In the genomic region with DNA sequence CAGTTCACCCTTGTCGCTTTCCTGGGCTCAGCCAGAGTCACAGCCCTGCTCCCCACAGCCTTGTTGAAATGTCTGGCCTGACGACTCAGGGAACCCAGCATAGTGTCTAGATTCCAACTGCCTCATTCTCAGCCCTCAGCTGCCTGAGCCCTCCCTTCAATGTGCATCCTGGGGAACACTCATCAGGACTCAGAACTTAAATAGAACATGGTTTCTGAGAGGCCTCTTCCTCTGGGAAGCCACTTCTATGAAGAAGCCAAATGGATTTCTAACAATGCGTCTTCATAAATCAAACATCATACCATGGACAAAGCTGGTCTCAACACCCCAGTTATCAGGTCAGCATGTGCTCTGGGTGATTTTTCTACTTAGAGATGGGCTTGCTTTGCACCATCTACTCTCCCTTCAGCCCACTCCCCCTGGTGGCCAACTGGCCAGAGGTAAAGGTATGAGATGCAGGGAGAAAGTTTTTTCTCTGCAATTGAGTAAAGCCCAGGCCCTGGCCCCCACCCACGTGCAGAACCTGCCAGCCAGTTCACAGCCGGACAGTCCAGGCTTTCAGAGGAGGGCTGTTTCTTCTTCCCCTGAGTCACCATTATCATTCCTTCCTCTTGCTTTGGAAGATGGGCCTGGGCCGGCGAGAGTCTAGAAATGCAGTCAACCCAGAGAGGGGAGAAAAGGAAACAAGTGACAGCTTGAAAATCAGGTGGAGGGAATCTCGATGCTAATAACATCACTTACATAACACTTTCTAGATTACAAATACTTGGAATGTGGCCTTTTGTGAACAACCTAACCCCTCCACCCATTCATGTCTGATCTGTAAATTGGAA, we compare ENCODE assay signal across 1 cellular context.
TF ChIP-seq lines count a peak whose summit lies in the region.

No MANE protein-coding gene starts in this region.

TF ChIP-seq in GM12878, 131 proteins besides CTCF, POLR2A, EP300 and RAD21 (continues in another document):
- no peak for TF ChIP-seq ZNF217 (IDR thresholded peaks at IDR 0.05)
- TF ChIP-seq ATF3 (IDR thresholded peaks at IDR 0.05; ENCODE audit: borderline replicate concordance, extremely low read depth, low read depth, low read length), result no peak
- TF ChIP-seq FOXK2 (IDR thresholded peaks at IDR 0.05), result no peak
- no peak for TF ChIP-seq SRF (IDR thresholded peaks at IDR 0.05; ENCODE audit: low read depth in 2 of 2, low read length in 2 of 2)
- no peak for TF ChIP-seq PRDM15 (CRISPR knock-in tag; IDR thresholded peaks at IDR 0.05)
- peak; percentile 78 for TF ChIP-seq YY1 (IDR thresholded peaks at IDR 0.05; ENCODE audit: low read depth, low read length)
- TF ChIP-seq MAX (IDR thresholded peaks at IDR 0.05; ENCODE audit: low read depth, low read length), result no peak
- TF ChIP-seq HDAC6 (IDR thresholded peaks at IDR 0.05; ENCODE audit: unreplicated experiment), result no peak
- no peak for TF ChIP-seq RB1 (IDR thresholded peaks at IDR 0.05; ENCODE audit: borderline replicate concordance)
- no peak for TF ChIP-seq CHD1 (IDR thresholded peaks at IDR 0.05; ENCODE audit: low read depth, low read length)
- TF ChIP-seq MYC (IDR thresholded peaks at IDR 0.05; ENCODE audit: insufficient read depth, insufficient read length, insufficient replicate concordance, low read length, severe bottlenecking), result no peak
- TF ChIP-seq SMC3 (IDR thresholded peaks at IDR 0.05; ENCODE audit: borderline replicate concordance, low read length), result peak; percentile 95
- TF ChIP-seq, protein P1, sequence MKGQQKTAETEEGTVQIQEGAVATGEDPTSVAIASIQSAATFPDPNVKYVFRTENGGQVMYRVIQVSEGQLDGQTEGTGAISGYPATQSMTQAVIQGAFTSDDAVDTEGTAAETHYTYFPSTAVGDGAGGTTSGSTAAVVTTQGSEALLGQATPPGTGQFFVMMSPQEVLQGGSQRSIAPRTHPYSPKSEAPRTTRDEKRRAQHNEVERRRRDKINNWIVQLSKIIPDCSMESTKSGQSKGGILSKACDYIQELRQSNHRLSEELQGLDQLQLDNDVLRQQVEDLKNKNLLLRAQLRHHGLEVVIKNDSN (IDR thresholded peaks at IDR 0.05; ENCODE audit: borderline replicate concordance, extremely low read length, insufficient read depth, low read depth, low read length), result no peak
- no peak for TF ChIP-seq NR2C1 (IDR thresholded peaks at IDR 0.05)
- TF ChIP-seq JUND (IDR thresholded peaks at IDR 0.05; ENCODE audit: low read depth, low read length), result no peak
- TF ChIP-seq SIX5 (IDR thresholded peaks at IDR 0.05; ENCODE audit: low read depth, low read length, severe bottlenecking), result no peak
- no peak for TF ChIP-seq TCF3 (IDR thresholded peaks at IDR 0.05; ENCODE audit: borderline replicate concordance, insufficient read depth, low read depth, low read length)
- no peak for TF ChIP-seq WRNIP1 (IDR thresholded peaks at IDR 0.05; ENCODE audit: borderline replicate concordance, low read depth, low read length)
- peak; percentile 78 for TF ChIP-seq ZNF687 (IDR thresholded peaks at IDR 0.05)
- peak; percentile 21; the same call in 1 of the 2 replicates for TF ChIP-seq MXI1 (IDR thresholded peaks at IDR 0.05; ENCODE audit: low read depth, low read length)
- TF ChIP-seq CBX5 (IDR thresholded peaks at IDR 0.05; ENCODE audit: low read depth), result no peak
- TF ChIP-seq ELK1 (IDR thresholded peaks at IDR 0.05; ENCODE audit: low read depth, low read length), result no peak
- TF ChIP-seq ZZZ3 (IDR thresholded peaks at IDR 0.05; ENCODE audit: control insufficient read depth, insufficient read length, low read depth), result no peak
- TF ChIP-seq SUPT20H (IDR thresholded peaks at IDR 0.05; ENCODE audit: borderline replicate concordance, control insufficient read depth, low read depth, low read length), result no peak
- TF ChIP-seq ZBTB11 (CRISPR knock-in tag; IDR thresholded peaks at IDR 0.05), result no peak
- no peak for TF ChIP-seq DPF2 (IDR thresholded peaks at IDR 0.05)
- TF ChIP-seq, protein P2, sequence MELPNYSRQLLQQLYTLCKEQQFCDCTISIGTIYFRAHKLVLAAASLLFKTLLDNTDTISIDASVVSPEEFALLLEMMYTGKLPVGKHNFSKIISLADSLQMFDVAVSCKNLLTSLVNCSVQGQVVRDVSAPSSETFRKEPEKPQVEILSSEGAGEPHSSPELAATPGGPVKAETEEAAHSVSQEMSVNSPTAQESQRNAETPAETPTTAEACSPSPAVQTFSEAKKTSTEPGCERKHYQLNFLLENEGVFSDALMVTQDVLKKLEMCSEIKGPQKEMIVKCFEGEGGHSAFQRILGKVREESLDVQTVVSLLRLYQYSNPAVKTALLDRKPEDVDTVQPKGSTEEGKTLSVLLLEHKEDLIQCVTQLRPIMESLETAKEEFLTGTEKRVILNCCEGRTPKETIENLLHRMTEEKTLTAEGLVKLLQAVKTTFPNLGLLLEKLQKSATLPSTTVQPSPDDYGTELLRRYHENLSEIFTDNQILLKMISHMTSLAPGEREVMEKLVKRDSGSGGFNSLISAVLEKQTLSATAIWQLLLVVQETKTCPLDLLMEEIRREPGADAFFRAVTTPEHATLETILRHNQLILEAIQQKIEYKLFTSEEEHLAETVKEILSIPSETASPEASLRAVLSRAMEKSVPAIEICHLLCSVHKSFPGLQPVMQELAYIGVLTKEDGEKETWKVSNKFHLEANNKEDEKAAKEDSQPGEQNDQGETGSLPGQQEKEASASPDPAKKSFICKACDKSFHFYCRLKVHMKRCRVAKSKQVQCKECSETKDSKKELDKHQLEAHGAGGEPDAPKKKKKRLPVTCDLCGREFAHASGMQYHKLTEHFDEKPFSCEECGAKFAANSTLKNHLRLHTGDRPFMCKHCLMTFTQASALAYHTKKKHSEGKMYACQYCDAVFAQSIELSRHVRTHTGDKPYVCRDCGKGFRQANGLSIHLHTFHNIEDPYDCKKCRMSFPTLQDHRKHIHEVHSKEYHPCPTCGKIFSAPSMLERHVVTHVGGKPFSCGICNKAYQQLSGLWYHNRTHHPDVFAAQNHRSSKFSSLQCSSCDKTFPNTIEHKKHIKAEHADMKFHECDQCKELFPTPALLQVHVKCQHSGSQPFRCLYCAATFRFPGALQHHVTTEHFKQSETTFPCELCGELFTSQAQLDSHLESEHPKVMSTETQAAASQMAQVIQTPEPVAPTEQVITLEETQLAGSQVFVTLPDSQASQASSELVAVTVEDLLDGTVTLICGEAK (IDR thresholded peaks at IDR 0.05; ENCODE audit: borderline replicate concordance), result no peak
- TF ChIP-seq CBX3 (IDR thresholded peaks at IDR 0.05; ENCODE audit: borderline replicate concordance, low read depth), result no peak
- no peak for TF ChIP-seq CREM (IDR thresholded peaks at IDR 0.05; ENCODE audit: low read depth)
- peak in 1 of 2 experiments; percentile 17; a peak in 1 of 4 replicates for TF ChIP-seq BHLHE40 (IDR thresholded peaks at IDR 0.05; ENCODE audit: borderline replicate concordance in 1 of 2, low read depth in 2 of 2, low read length in 1 of 2)
